Comparison of ENCODE assay signal across 1 cellular context in genomic region chr6:43773050-43773956, GRCh38.
TF ChIP-seq lines count a peak whose summit lies in the region.

No MANE protein-coding gene starts in this region.

TF ChIP-seq in K562, 482 proteins besides CTCF, POLR2A, EP300 and RAD21 (continued from another document and continues in another):
- TF ChIP-seq DPF2 (IDR thresholded peaks at IDR 0.05) (no peak; the same call in 1 of the 2 replicates), KLF16 (IDR thresholded peaks at IDR 0.05) (peak; percentile 40; the same call in 1 of the 2 replicates), KHSRP (IDR thresholded peaks at IDR 0.05) (no peak), TAF9B (IDR thresholded peaks at IDR 0.05; ENCODE audit: partially characterized antibody) (no peak), TFAP4 (CRISPR knock-in tag; IDR thresholded peaks at IDR 0.05; ENCODE audit: borderline replicate concordance) (0 out of 2 replicates have a peak, but pooled peaks have one; percentile 53), VEZF1 (CRISPR knock-in tag; IDR thresholded peaks at IDR 0.05) (peak; percentile 74), TBP (optimal IDR thresholded peaks at IDR 0.05; ENCODE audit: low read depth, low read length) (peak; percentile 81), PHTF2 (CRISPR knock-in tag; IDR thresholded peaks at IDR 0.05) (0 out of 2 replicates have a peak, but pooled peaks have one; percentile 47), MCM5 (IDR thresholded peaks at IDR 0.05; ENCODE audit: low read depth) (no peak), WHSC1 (IDR thresholded peaks at IDR 0.05; ENCODE audit: low read length) (no peak), XRCC3 (IDR thresholded peaks at IDR 0.05) (no peak), YY1 (IDR thresholded peaks at IDR 0.05; ENCODE audit: borderline replicate concordance in 1 of 3, control insufficient read depth in 1 of 3, extremely low read depth in 1 of 3, insufficient read depth in 3 of 3, insufficient read length in 1 of 3, insufficient replicate concordance in 2 of 3, low read depth in 1 of 3, low read length in 2 of 3) (peak in 2 of 3 experiments; percentile 11 to 21), LCOR (CRISPR knock-in tag; IDR thresholded peaks at IDR 0.05) (no peak; the same call in 1 of the 2 replicates), SMAD1 (IDR thresholded peaks at IDR 0.05; ENCODE audit: low read depth, low read length, partially characterized antibody) (no peak), MEF2A (IDR thresholded peaks at IDR 0.05; ENCODE audit: control insufficient read depth, low read depth, low read length) (no peak), C11orf30 (IDR thresholded peaks at IDR 0.05; ENCODE audit: low read depth) (peak; percentile 67), ZNF780A (CRISPR knock-in tag; IDR thresholded peaks at IDR 0.05) (no peak), GTF3C2 (IDR thresholded peaks at IDR 0.05; ENCODE audit: borderline replicate concordance, extremely low read depth, insufficient read length) (no peak), NR2C1 (IDR thresholded peaks at IDR 0.05) (peak; percentile 39; the same call in 1 of the 2 replicates), NR2C1 (tag; IDR thresholded peaks at IDR 0.05) (0 out of 2 replicates have a peak, but pooled peaks have one; percentile 20), SIX5 (IDR thresholded peaks at IDR 0.05; ENCODE audit: borderline replicate concordance in 1 of 2, insufficient read depth in 1 of 2, low read depth in 1 of 2, low read length in 2 of 2) (no peak), ZNF121 (CRISPR knock-in tag; conservative IDR thresholded peaks at IDR 0.05) (no peak), CBX8 (IDR thresholded peaks at IDR 0.05; ENCODE audit: borderline replicate concordance, extremely low read depth, low read depth, low read length, poor library complexity, severe bottlenecking) (no peak), KLF6 (CRISPR knock-in tag; IDR thresholded peaks at IDR 0.05; ENCODE audit: borderline replicate concordance) (peak; percentile 12; the same call in 1 of the 2 replicates), SAP30 (IDR thresholded peaks at IDR 0.05; ENCODE audit: borderline replicate concordance, insufficient read depth, low read depth, low read length, poor library complexity, severe bottlenecking) (no peak), HMBOX1 (IDR thresholded peaks at IDR 0.05) (no peak), CHD2 (IDR thresholded peaks at IDR 0.05; ENCODE audit: low read depth, low read length) (no peak), HOMEZ (CRISPR knock-in tag; IDR thresholded peaks at IDR 0.05) (no peak), ZNF174 (CRISPR knock-in tag; IDR thresholded peaks at IDR 0.05) (no peak), SRSF3 (IDR thresholded peaks at IDR 0.05; ENCODE audit: insufficient read depth, low read length) (no peak), CEBPG (CRISPR knock-in tag; IDR thresholded peaks at IDR 0.05) (no peak), CEBPG (tag; conservative IDR thresholded peaks at IDR 0.05 in 1 of 2, IDR thresholded peaks at IDR 0.05 in 1 of 2) (no peak), SNIP1 (IDR thresholded peaks at IDR 0.05; ENCODE audit: low read depth) (no peak), MNT (conservative IDR thresholded peaks at IDR 0.05) (peak; percentile 83 to 85), CC2D1A (IDR thresholded peaks at IDR 0.05) (no peak; the same call in 1 of the 2 replicates), ZSCAN29 (IDR thresholded peaks at IDR 0.05) (no peak), CEBPB (tag; IDR thresholded peaks at IDR 0.05) (no peak), ZBTB5 (IDR thresholded peaks at IDR 0.05) (no peak), ZNF717 (CRISPR knock-in tag; IDR thresholded peaks at IDR 0.05) (no peak), MEF2D (tag; conservative IDR thresholded peaks at IDR 0.05; ENCODE audit: low read depth) (no peak), ZNF23 (CRISPR knock-in tag; IDR thresholded peaks at IDR 0.05) (no peak), REST (CRISPR knock-in tag; IDR thresholded peaks at IDR 0.05; ENCODE audit: low read depth) (0 out of 2 replicates have a peak, but pooled peaks have one; percentile 13), ASH1L (IDR thresholded peaks at IDR 0.05; ENCODE audit: borderline replicate concordance, low read depth, partially characterized antibody) (no peak), HDGF (IDR thresholded peaks at IDR 0.05) (peak; percentile 17; the same call in 1 of the 2 replicates), SMARCA5 (IDR thresholded peaks at IDR 0.05) (no peak), ZNF146 (CRISPR knock-in tag; IDR thresholded peaks at IDR 0.05; ENCODE audit: unreplicated experiment) (no peak), HDAC2 (IDR thresholded peaks at IDR 0.05) (0 out of 2 replicates have a peak, but pooled peaks have one; percentile 42), ARID3B (CRISPR knock-in tag; IDR thresholded peaks at IDR 0.05; ENCODE audit: borderline replicate concordance) (no peak), MEIS2 (IDR thresholded peaks at IDR 0.05; ENCODE audit: partially characterized antibody) (no peak), CBFA2T2 (conservative IDR thresholded peaks at IDR 0.05) (no peak), PTRF (tag; IDR thresholded peaks at IDR 0.05) (no peak), TEAD4 (IDR thresholded peaks at IDR 0.05; ENCODE audit: low read length) (no peak; the same call in 1 of the 2 replicates), TEAD4 (CRISPR knock-in tag; IDR thresholded peaks at IDR 0.05; ENCODE audit: borderline replicate concordance) (no peak)
